ENCODE assay signal across 1 cellular context in genomic region chr2:99139003-99139402, GRCh38.
TF ChIP-seq lines count a peak whose summit lies in the region.

No MANE protein-coding gene starts in this region.

TF ChIP-seq in K562, 482 proteins besides CTCF, POLR2A, EP300 and RAD21 (continues in another document):
- TF ChIP-seq MNT (conservative IDR thresholded peaks at IDR 0.05), result no peak
- TF ChIP-seq ZNF263 (CRISPR knock-in tag; IDR thresholded peaks at IDR 0.05; ENCODE audit: borderline replicate concordance), result no peak
- TF ChIP-seq ARID1B (IDR thresholded peaks at IDR 0.05), result peak; percentile 50; the same call in 1 of the 2 replicates
- no peak for TF ChIP-seq GATA2 (CRISPR knock-in tag; IDR thresholded peaks at IDR 0.05)
- no peak for TF ChIP-seq PREB (CRISPR knock-in tag; IDR thresholded peaks at IDR 0.05)
- peak in 1 of 2 experiments; percentile 36; a peak in 1 of 4 replicates for TF ChIP-seq KDM1A (IDR thresholded peaks at IDR 0.05)
- 0 out of 2 replicates have a peak, but pooled peaks have one; percentile 13 for TF ChIP-seq TAL1 (IDR thresholded peaks at IDR 0.05)
- TF ChIP-seq ZNF76 (CRISPR knock-in tag; IDR thresholded peaks at IDR 0.05; ENCODE audit: borderline replicate concordance), result no peak
- no peak for TF ChIP-seq ZBTB5 (IDR thresholded peaks at IDR 0.05)
- no peak for TF ChIP-seq ZBTB34 (CRISPR knock-in tag; IDR thresholded peaks at IDR 0.05)
- TF ChIP-seq ZNF224 (CRISPR knock-in tag; IDR thresholded peaks at IDR 0.05), result no peak
- no peak for TF ChIP-seq ERF (CRISPR knock-in tag; IDR thresholded peaks at IDR 0.05)
- no peak for TF ChIP-seq SAFB (IDR thresholded peaks at IDR 0.05; ENCODE audit: borderline replicate concordance, low read depth, low read length)
- TF ChIP-seq PBX2 (CRISPR knock-in tag; IDR thresholded peaks at IDR 0.05; ENCODE audit: low read depth), result no peak
- TF ChIP-seq PBX2 (tag; conservative IDR thresholded peaks at IDR 0.05; ENCODE audit: low read depth), result no peak
- TF ChIP-seq ATF3 (IDR thresholded peaks at IDR 0.05), result peak; percentile 82
- no peak for TF ChIP-seq ATF3 (CRISPR knock-in tag; conservative IDR thresholded peaks at IDR 0.05)
- no peak for TF ChIP-seq ZNF12 (CRISPR knock-in tag; IDR thresholded peaks at IDR 0.05)
- no peak for TF ChIP-seq HEY1 (CRISPR knock-in tag; IDR thresholded peaks at IDR 0.05; ENCODE audit: borderline replicate concordance)
- no peak for TF ChIP-seq MXD1 (CRISPR knock-in tag; IDR thresholded peaks at IDR 0.05; ENCODE audit: borderline replicate concordance, poor library complexity, severe bottlenecking)
- no peak for TF ChIP-seq MYNN (IDR thresholded peaks at IDR 0.05)
- no peak for TF ChIP-seq MYNN (CRISPR knock-in tag; IDR thresholded peaks at IDR 0.05)
- no peak for TF ChIP-seq TARDBP (IDR thresholded peaks at IDR 0.05)
- TF ChIP-seq GMEB1 (CRISPR knock-in tag; IDR thresholded peaks at IDR 0.05), result no peak
- no peak for TF ChIP-seq ZNF764 (CRISPR knock-in tag; IDR thresholded peaks at IDR 0.05; ENCODE audit: low read depth)
- no peak for TF ChIP-seq FOXJ3 (CRISPR knock-in tag; IDR thresholded peaks at IDR 0.05)
- peak; percentile 72; the same call in 1 of the 2 replicates for TF ChIP-seq JUN (IDR thresholded peaks at IDR 0.05; ENCODE audit: borderline replicate concordance, low read depth, low read length)
- no peak for TF ChIP-seq JUN (CRISPR knock-in tag; IDR thresholded peaks at IDR 0.05; ENCODE audit: borderline replicate concordance)
- no peak for TF ChIP-seq SETDB1 (IDR thresholded peaks at IDR 0.05; ENCODE audit: low read length)
- no peak for TF ChIP-seq IRF1 (CRISPR knock-in tag; IDR thresholded peaks at IDR 0.05; ENCODE audit: borderline replicate concordance)
- TF ChIP-seq EZH2 (IDR thresholded peaks at IDR 0.05; ENCODE audit: borderline replicate concordance, low read depth, low read length), result no peak
- TF ChIP-seq CHD1 (IDR thresholded peaks at IDR 0.05; ENCODE audit: low read length), result no peak
- no peak for TF ChIP-seq ZNF280B (CRISPR knock-in tag; IDR thresholded peaks at IDR 0.05)
- no peak for TF ChIP-seq TSC22D4 (tag; IDR thresholded peaks at IDR 0.05)
- no peak for TF ChIP-seq CREB5 (CRISPR knock-in tag; IDR thresholded peaks at IDR 0.05)
- no peak for TF ChIP-seq ZBTB33 (CRISPR knock-in tag; IDR thresholded peaks at IDR 0.05)
